Comparison of ENCODE assay signal across 11 cellular contexts in the genomic region with DNA sequence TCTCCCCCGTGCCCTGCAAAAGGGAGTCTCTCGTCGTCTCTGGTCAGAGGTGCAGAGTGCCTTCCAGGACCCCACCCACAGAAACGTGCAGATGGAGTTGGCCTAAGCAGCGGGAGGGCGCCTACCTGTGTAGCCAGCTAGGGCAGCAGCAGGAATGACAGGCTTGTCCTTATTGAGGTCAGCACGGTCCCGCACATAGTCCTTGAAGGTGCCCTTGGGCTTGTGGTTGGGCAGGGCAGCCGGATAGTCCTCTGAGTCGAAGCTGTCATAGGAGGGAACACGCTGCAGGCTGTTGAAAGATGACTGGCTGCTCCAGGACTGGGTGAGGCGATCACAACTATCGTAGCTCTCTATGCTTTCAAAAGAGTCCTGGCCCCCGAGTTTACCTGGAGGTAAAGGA.
DNase-seq lines count a peak whose midpoint lies in the region; ATAC-seq, FAIRE-seq and TF ChIP-seq lines count a peak whose summit lies in the region.
"Had no signal": no experiment of that assay in that cellular context is flagged by ENCODE, and none has a peak within 500 bp of the region (broad histone marks: within the 10 kb centered on the region; RNA-seq: fewer than 3 reads in every experiment).

No MANE protein-coding gene starts in this region.

- H3K36me3 ChIP-seq in skeletal muscle tissue (ENCODE audit: control insufficient read depth in 3 of 3, insufficient read depth in 3 of 3, low read length in 3 of 3), result peaks cover 12 to 30% (median 28%) of the 10 kb centered on the region in 3 donors

- ATAC-seq in left cardiac atrium, result peak; percentile 39 to 48
- ATAC-seq in GM19351 (IDR thresholded peaks at IDR 0.05; ENCODE audit: unreplicated experiment), result no peak
- no peak for ATAC-seq in GM21717 (IDR thresholded peaks at IDR 0.05; ENCODE audit: unreplicated experiment)
- ATAC-seq: SK-N-SH treated with all-trans-retinoic acid at 6 μM for 48 hours had no signal

- H3K9me3 ChIP-seq in skeletal muscle tissue (ENCODE audit: control insufficient read depth in 3 of 3, low read length in 3 of 3), result no peaks in the 10 kb centered on the region

- H3K9ac ChIP-seq in skeletal muscle tissue (ENCODE audit: low read depth in 1 of 3, low read length in 3 of 3), result no peak overlapping the region

- POLR2A ChIA-PET in activated CD4-positive, alpha-beta memory T cell treated with anti-CD3 and anti-CD28 coated beads for 36 hours (lab: Charles Lee), result interaction anchor here (1.0 to 6.8 kb wide), 11 partner anchors 8 to 43 kb away, joined by 3 to 83 read pairs (median 6); no protein-coding TSS in a partner anchor

- TF ChIP-seq POLR2A in GM12892 (IDR thresholded peaks at IDR 0.05; ENCODE audit: low read depth, low read length), result no peak

- peak overlapping the region in 2 of 3 donors; percentile 14 to 27 for H3K4me3 ChIP-seq in skeletal muscle tissue (ENCODE audit: low read length in 3 of 3)

- no peaks in the 10 kb centered on the region for H3K27me3 ChIP-seq in skeletal muscle tissue (ENCODE audit: control insufficient read depth in 3 of 3, insufficient read depth in 3 of 3, low read length in 3 of 3)

- H3K36me3 Mint-ChIP-seq in activated CD4-positive, alpha-beta memory T cell treated with anti-CD3 and anti-CD28 coated beads for 36 hours, result peaks cover 96% of the 10 kb centered on the region

- peak overlapping the region; percentile 69 for H3K4me3 Mint-ChIP-seq in activated CD4-positive, alpha-beta memory T cell treated with anti-CD3 and anti-CD28 coated beads for 36 hours

- DNase-seq in GM12892 (ENCODE audit: insufficient read length) (no peak), left cardiac atrium (no peak), GM19240 (ENCODE audit: insufficient read length, low spot score) (no peak)
- DNase-seq in activated CD4-positive, alpha-beta memory T cell treated with anti-CD3 and anti-CD28 coated beads for 36 hours, result peak; percentile 56
- no peak for DNase-seq in effector CD8-positive, alpha-beta T cell (lab: John Stamatoyannopoulos, UW)
- DNase-seq: NCI-H526 had no signal

- intact Hi-C loops in activated CD4-positive, alpha-beta memory T cell treated with anti-CD3 and anti-CD28 coated beads for 36 hours (cut with micrococcal nuclease), result loop anchor here (5.0 kb wide), 1 partner anchor 217 kb away; no protein-coding TSS in a partner anchor
- intact Hi-C loops in left cardiac atrium (cut with DNase I), result no loop called here

- no peaks in the 10 kb centered on the region for H3K9me3 Mint-ChIP-seq in activated CD4-positive, alpha-beta memory T cell treated with anti-CD3 and anti-CD28 coated beads for 36 hours

- peaks cover 98% of the 10 kb centered on the region for H3K4me1 Mint-ChIP-seq in activated CD4-positive, alpha-beta memory T cell treated with anti-CD3 and anti-CD28 coated beads for 36 hours (ENCODE audit: low read depth)

- CTCF ChIA-PET in activated CD4-positive, alpha-beta memory T cell treated with anti-CD3 and anti-CD28 coated beads for 36 hours (lab: Charles Lee), result interaction anchor here (0.6 to 3.2 kb wide), 10 partner anchors 10 to 322 kb away, joined by 3 to 20 read pairs (median 3); no protein-coding TSS in a partner anchor

- no peaks in the 10 kb centered on the region for H3K27me3 Mint-ChIP-seq in activated CD4-positive, alpha-beta memory T cell treated with anti-CD3 and anti-CD28 coated beads for 36 hours

- peak; percentile 48 for FAIRE-seq in GM12892 (lab: Jason Lieb, UNC)
- FAIRE-seq: GM18507 had no signal

- H3K4me1 ChIP-seq in skeletal muscle tissue (ENCODE audit: control insufficient read depth in 3 of 3, insufficient read depth in 3 of 3, low read length in 3 of 3), result peaks cover 32 to 49% (median 47%) of the 10 kb centered on the region in 3 donors

- H3K27ac ChIP-seq in skeletal muscle tissue (ENCODE audit: low read depth, low read length), result peak overlapping the region; percentile 77

- peak overlapping the region; percentile 92 for H3K27ac Mint-ChIP-seq in activated CD4-positive, alpha-beta memory T cell treated with anti-CD3 and anti-CD28 coated beads for 36 hours

Comparison
In these comparisons a context has a peak if more than half of its experiments do, and no peak if none do; other contexts are left out.
1. ATAC-seq: peak in left cardiac atrium (2 of 2); none in GM19351 (single experiment) and GM21717 (single experiment).